21 cellular contexts compared by ENCODE assay signal in genomic region chr1:178688244-178688643, GRCh38. TPM values are rescaled to one million over a fixed set of nuclear protein-coding genes. Genes with fewer than 3 reads are reported as not detected.
DNase-seq lines count a peak whose midpoint lies in the region; ATAC-seq lines count a peak whose summit lies in the region.
"Had no signal": no experiment of that assay in that cellular context is flagged by ENCODE, and none has a peak within 500 bp of the region (broad histone marks: within the 10 kb centered on the region; RNA-seq: fewer than 3 reads in every experiment).

No MANE protein-coding gene starts in this region.

- DNase-seq in GM03348 (ENCODE audit: low spot score) (peak; percentile 40), LHCN-M2 (ENCODE audit: low read depth) (peak; percentile 38), fibroblast of gingiva (ENCODE audit: low read depth) (peak; percentile 89), sciatic nerve (ENCODE audit: low spot score) (no peak), NCI-H524 (lab: John Stamatoyannopoulos, UW) (no peak), NCI-H82 (lab: John Stamatoyannopoulos, UW) (no peak)
- DNase-seq: activated CD4-positive, alpha-beta T cell treated with anti-CD3 and anti-CD28 coated beads for 4 hours; BE2C; cortex of kidney; DMS79; GOT3; KG1; kidney glomerular epithelial cell; natural killer cell; NCI-H1105; NCI-H510A treated with DMSO at 0.1 percent for 48 hours; SHP77; stimulated activated CD4-positive, alpha-beta T cell treated with anti-CD3 and anti-CD28 coated beads, Interleukin-2, amount 100 ng/mL, for 24 hours; stimulated activated naive CD8-positive, alpha-beta T cell treated with anti-CD3 and anti-CD28 coated beads, Interleukin-15, Interleukin-2, amounts not matched to agents 100 U/mL and 50 U/mL, for 24 hours; tibial artery had no signal

- intact Hi-C loops in sciatic nerve (cut with DNase I): no loop called here

- peak; percentile 47 for ATAC-seq in sciatic nerve
- no peak for ATAC-seq in HG03159 (IDR thresholded peaks at IDR 0.05; ENCODE audit: unreplicated experiment)
- ATAC-seq: natural killer cell; stimulated activated naive CD8-positive, alpha-beta T cell treated with anti-CD3 and anti-CD28 coated beads, Interleukin-15, Interleukin-2, amounts not matched to agents 100 U/mL and 50 U/mL, for 24 hours had no signal

RNA-seq across cellular contexts. Expression of gene RALGPS2, which starts 36.8 kb away (rescaled TPM):
- total RNA-seq in LHCN-M2 (2014; rRNA removed) (26.2 and 33.1 TPM in 2 replicates), sciatic nerve (16.0 TPM)
- polyA plus RNA-seq in LHCN-M2 (2012): 3.6 TPM

Comparison
In these comparisons a context has a peak if more than half of its experiments do, and no peak if none do; other contexts are left out.
1. DNase-seq: peak in GM03348 (single experiment), LHCN-M2 (single experiment) and fibroblast of gingiva (single experiment); none in sciatic nerve (single experiment), NCI-H524 (0 of 2) and NCI-H82 (single experiment).